ENCODE assay signal across 1 cellular context in the genomic region with DNA sequence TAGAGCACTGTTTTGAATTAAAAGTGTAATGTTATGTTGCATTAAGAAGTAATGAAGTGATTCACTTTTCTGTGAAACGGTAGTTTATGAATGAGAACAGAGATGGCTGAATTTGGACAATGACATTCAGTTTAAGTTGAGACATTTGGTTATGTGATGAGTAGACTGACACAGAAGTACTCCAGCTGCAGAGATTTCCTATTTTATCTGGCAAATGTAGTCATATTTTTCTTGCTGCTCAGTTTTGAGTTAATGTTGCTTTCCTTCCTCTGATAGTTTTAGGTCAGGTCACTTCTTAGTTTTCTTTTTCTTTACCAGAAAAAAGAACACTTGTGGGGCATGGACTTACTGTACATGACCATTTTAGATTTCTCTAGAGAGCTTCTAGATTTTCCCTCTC.
TF ChIP-seq lines count a peak whose summit lies in the region.

No MANE protein-coding gene starts in this region.

TF ChIP-seq in endothelial cell of umbilical vein, 7 proteins besides CTCF, POLR2A, EP300 and RAD21:
- no peak for TF ChIP-seq GATA2 (IDR thresholded peaks at IDR 0.05; ENCODE audit: insufficient read depth, insufficient read length, low read depth, low read length)
- no peak for TF ChIP-seq POLR2AphosphoS5 (IDR thresholded peaks at IDR 0.05; ENCODE audit: insufficient read depth, low read depth, low read length)
- TF ChIP-seq MYC (IDR thresholded peaks at IDR 0.05; ENCODE audit: low read depth, low read length): no peak
- TF ChIP-seq JUN (IDR thresholded peaks at IDR 0.05; ENCODE audit: borderline replicate concordance, insufficient read depth, insufficient read length, low read depth): no peak
- TF ChIP-seq FOS (IDR thresholded peaks at IDR 0.05; ENCODE audit: borderline replicate concordance, insufficient read depth, low read length): no peak
- TF ChIP-seq MAX (IDR thresholded peaks at IDR 0.05; ENCODE audit: insufficient read depth, insufficient read length): no peak
- TF ChIP-seq EZH2 (IDR thresholded peaks at IDR 0.05; ENCODE audit: borderline replicate concordance, low read depth, low read length, severe bottlenecking): no peak
